In genomic region chr5:131491749-131492148, GRCh38 we compare ENCODE assay signal across 32 cellular contexts.
DNase-seq lines count a peak whose midpoint lies in the region; ATAC-seq, FAIRE-seq and TF ChIP-seq lines count a peak whose summit lies in the region.
"Had no signal": no experiment of that assay in that cellular context is flagged by ENCODE, and none has a peak within 500 bp of the region (broad histone marks: within the 10 kb centered on the region; RNA-seq: fewer than 3 reads in every experiment).

No MANE protein-coding gene starts in this region.

- no peaks in the 10 kb centered on the region for H3K27me3 ChIP-seq in HepG2 (ENCODE audit: control insufficient read depth in 1 of 2, insufficient read depth in 2 of 2, low read length in 2 of 2)
- H3K27me3 ChIP-seq in right lobe of liver, result no peaks in the 10 kb centered on the region
- H3K27me3 ChIP-seq: BE2C, dorsolateral prefrontal cortex, heart left ventricle, transverse colon had no signal

- H3K4me3 ChIP-seq in HepG2 (replicated peaks in 1 of 3; ENCODE audit: insufficient read depth in 1 of 3, low read depth in 2 of 3, low read length in 3 of 3) (no peak overlapping the region), right lobe of liver (no peak overlapping the region), fibroblast of mammary gland (ENCODE audit: control insufficient read depth, low read depth, low read length) (no peak overlapping the region)
- H3K4me3 ChIP-seq: dorsolateral prefrontal cortex, GM12878, heart left ventricle, K562, lung, transverse colon had no signal

- ATAC-seq in HepG2, result no peak
- ATAC-seq in right lobe of liver, result no peak
- no peak for ATAC-seq in GM21786 (IDR thresholded peaks at IDR 0.05; ENCODE audit: unreplicated experiment)
- ATAC-seq: activated CD4-positive, CD25-positive, alpha-beta regulatory T cell treated with anti-CD3 and anti-CD28 coated beads, Interleukin-2, amount 50 U/mL, for 24 hours; activated naive CD4-positive, alpha-beta T cell treated with anti-CD3 and anti-CD28 coated beads, Interleukin-2, amount 50 U/mL, for 72 hours; activated T-helper 17 cell treated with anti-CD3 and anti-CD28 coated beads, Interleukin-2, amount 50 U/mL, for 72 hours; GM12878; heart left ventricle; K562 had no signal

- H2AFZ ChIP-seq in HepG2 (ENCODE audit: low read length), result no peak overlapping the region
- H2AFZ ChIP-seq: parathyroid adenoma had no signal

- DNase-seq in HepG2 (ENCODE audit: low spot score) (no peak), right lobe of liver (no peak), fibroblast of mammary gland (ENCODE audit: low read depth) (peak; percentile 40), G401 (ENCODE audit: low spot score) (no peak), NCI-H2081 treated with DMSO at 0.1 percent for 48 hours (lab: John Stamatoyannopoulos, UW) (no peak)
- no peak for DNase-seq in activated CD4-positive, alpha-beta memory T cell treated with anti-CD3 and anti-CD28 coated beads, Interleukin-2, amount 10 ng/mL, durations not matched to agents 7 days and 5 days
- DNase-seq: activated CD4-positive, alpha-beta T cell treated with anti-CD3 and anti-CD28 coated beads, Interleukin-2, amount 50 U/mL, for 48 hours; activated CD8-positive, alpha-beta memory T cell treated with anti-CD3 and anti-CD28 coated beads, Interleukin-2, amount 50 U/mL, for 4 hours; BE2C; COR-L47; DMS79; dorsolateral prefrontal cortex; heart left ventricle; NCI-H1417; NCI-H2081; NCI-H82; RPMI8226; stimulated activated CD4-positive, alpha-beta T cell treated with anti-CD3 and anti-CD28 coated beads, Interleukin-2, amount 100 ng/mL, for 48 hours; T-helper 1 cell; transverse colon had no signal

- intact Hi-C loops in HepG2 (cut with micrococcal nuclease; ENCODE audit: unreplicated experiment), result no loop called here
- intact Hi-C loops in right lobe of liver (cut with DNase I), result no loop called here

- BruUV-seq in HepG2 (replicated peaks; lab: Mats Ljungman, UMichigan), result no TSS peak

- H3K27ac ChIP-seq in HepG2 (ENCODE audit: extremely low read length, insufficient read depth, low read length), result no peak overlapping the region
- H3K27ac ChIP-seq in right lobe of liver, result no peak overlapping the region
- H3K27ac ChIP-seq: heart left ventricle, parathyroid adenoma, transverse colon had no signal

- peaks cover 26% of the 10 kb centered on the region for H3K36me3 Mint-ChIP-seq in activated naive CD8-positive, alpha-beta T cell
- peaks cover 68% of the 10 kb centered on the region for H3K36me3 Mint-ChIP-seq in activated CD4-positive, alpha-beta memory T cell treated with anti-CD3 and anti-CD28 coated beads, Interleukin-2, amount 10 ng/mL, durations not matched to agents 7 days and 5 days (ENCODE audit: low read depth)

- H3K4me2 ChIP-seq in HepG2 (ENCODE audit: low read depth, low read length), result no peak overlapping the region

- no peak for TF ChIP-seq CTCF in HepG2 (CRISPR knock-in tag; IDR thresholded peaks at IDR 0.05)
- no peak for TF ChIP-seq CTCF in right lobe of liver (IDR thresholded peaks at IDR 0.05)
- no peak for TF ChIP-seq CTCF in fibroblast of mammary gland (conservative IDR thresholded peaks at IDR 0.05; ENCODE audit: control insufficient read depth, insufficient read depth, low read depth, low read length)

- in situ Hi-C loops in HepG2 (cut with HindIII; ENCODE audit: extremely low pct_ligation_motif_present, low pct_unique_long_range_greater_than_20kb), result no loop called here
- in situ Hi-C loops in G401 (cut with HindIII; ENCODE audit: low sequenced_read_pairs), result no loop called here

- POLR2A ChIA-PET in HepG2 (lab: Yijun Ruan, JAX), result no interaction called here
- POLR2A ChIA-PET in activated CD4-positive, alpha-beta memory T cell treated with anti-CD3 and anti-CD28 coated beads, Interleukin-2, amount 10 ng/mL, durations not matched to agents 7 days and 5 days (lab: Charles Lee), result no interaction called here

- H3K9me3 Mint-ChIP-seq in activated naive CD8-positive, alpha-beta T cell (ENCODE audit: low read depth), result no peaks in the 10 kb centered on the region
- no peaks in the 10 kb centered on the region for H3K9me3 Mint-ChIP-seq in activated CD4-positive, alpha-beta memory T cell treated with anti-CD3 and anti-CD28 coated beads, Interleukin-2, amount 10 ng/mL, durations not matched to agents 7 days and 5 days
- H3K9me3 Mint-ChIP-seq: activated naive CD4-positive, alpha-beta T cell treated with anti-CD3 and anti-CD28 coated beads, Interleukin-2, amount 50 U/mL, for 72 hours; activated T-helper 17 cell treated with anti-CD3 and anti-CD28 coated beads, Interleukin-2, amount 50 U/mL, for 72 hours; central memory CD8-positive, alpha-beta T cell had no signal

- no peak overlapping the region for H3K4me3 Mint-ChIP-seq in activated naive CD8-positive, alpha-beta T cell
- H3K4me3 Mint-ChIP-seq in activated CD4-positive, alpha-beta memory T cell treated with anti-CD3 and anti-CD28 coated beads, Interleukin-2, amount 10 ng/mL, durations not matched to agents 7 days and 5 days, result no peak overlapping the region
- H3K4me3 Mint-ChIP-seq: activated T-helper 17 cell treated with anti-CD3 and anti-CD28 coated beads, Interleukin-2, amount 50 U/mL, for 72 hours; central memory CD8-positive, alpha-beta T cell had no signal

- H3K9me3 ChIP-seq in HepG2 (ENCODE audit: low read length), result no peaks in the 10 kb centered on the region
- H3K9me3 ChIP-seq in right lobe of liver, result no peaks in the 10 kb centered on the region
- H3K9me3 ChIP-seq: transverse colon had no signal

- 100% methylated on average over 1 of the region's 1 CpG for WGBS in HepG2 (ENCODE audit: low lambda C conversion rate)
- 100% methylated on average over 1 of the region's 1 CpG for WGBS in right lobe of liver (ENCODE audit: insufficient coverage, low coverage, low lambda C conversion rate, missing lambda C conversion rate)

- H3K4me1 ChIP-seq in HepG2 (ENCODE audit: insufficient read depth, low read length) (peaks cover 12% of the 10 kb centered on the region), right lobe of liver (no peaks in the 10 kb centered on the region)
- H3K4me1 ChIP-seq: BE2C, parathyroid adenoma had no signal

- no peak overlapping the region for H3K9ac ChIP-seq in HepG2 (ENCODE audit: insufficient read depth, low read depth, low read length)
- H3K9ac ChIP-seq: parathyroid adenoma had no signal

- TF ChIP-seq RAD21 in HepG2 (CRISPR knock-in tag; IDR thresholded peaks at IDR 0.05), result no peak

- H3K27ac Mint-ChIP-seq in activated naive CD8-positive, alpha-beta T cell, result peak overlapping the region; percentile 66
- H3K27ac Mint-ChIP-seq in activated CD4-positive, alpha-beta memory T cell treated with anti-CD3 and anti-CD28 coated beads, Interleukin-2, amount 10 ng/mL, durations not matched to agents 7 days and 5 days, result no peak overlapping the region
- H3K27ac Mint-ChIP-seq: activated naive CD4-positive, alpha-beta T cell treated with anti-CD3 and anti-CD28 coated beads, Interleukin-2, amount 50 U/mL, for 72 hours; activated T-helper 17 cell treated with anti-CD3 and anti-CD28 coated beads, Interleukin-2, amount 50 U/mL, for 72 hours had no signal

- H3K79me2 ChIP-seq in HepG2 (ENCODE audit: insufficient read depth, low read length), result no peaks in the 10 kb centered on the region
- H3K79me2 ChIP-seq: parathyroid adenoma had no signal

- CTCF ChIA-PET in HepG2 (lab: Yijun Ruan, JAX; ENCODE audit: low intra/inter-chr PET ratio, low total read pairs), result no interaction called here
- CTCF ChIA-PET in activated CD4-positive, alpha-beta memory T cell treated with anti-CD3 and anti-CD28 coated beads, Interleukin-2, amount 10 ng/mL, durations not matched to agents 7 days and 5 days (lab: Charles Lee), result no interaction called here

- no peaks in the 10 kb centered on the region for H4K20me1 ChIP-seq in HepG2 (ENCODE audit: insufficient read depth, low read length)

- H3K36me3 ChIP-seq in HepG2 (replicated peaks in 1 of 2; ENCODE audit: control insufficient read depth in 1 of 2, insufficient read depth in 2 of 2, low read length in 2 of 2) (peaks cover 16 to 39% of the 10 kb centered on the region in 2 experiments), right lobe of liver (peaks cover 0 to 3% (median 0%) of the 10 kb centered on the region in 4 donors)

- no peaks in the 10 kb centered on the region for H3K27me3 Mint-ChIP-seq in activated naive CD8-positive, alpha-beta T cell
- H3K27me3 Mint-ChIP-seq in activated CD4-positive, alpha-beta memory T cell treated with anti-CD3 and anti-CD28 coated beads, Interleukin-2, amount 10 ng/mL, durations not matched to agents 7 days and 5 days, result no peaks in the 10 kb centered on the region
- H3K27me3 Mint-ChIP-seq: activated T-helper 17 cell treated with anti-CD3 and anti-CD28 coated beads, Interleukin-2, amount 50 U/mL, for 72 hours; central memory CD8-positive, alpha-beta T cell had no signal

- no peak for FAIRE-seq in HepG2 (lab: Jason Lieb, UNC)
- FAIRE-seq: A204.1, GM12878, H54, K562 had no signal

- no peak for TF ChIP-seq EP300 in HepG2 (IDR thresholded peaks at IDR 0.05; ENCODE audit: low read depth in 2 of 2, low read length in 2 of 2)
- no peak for TF ChIP-seq EP300 in HepG2 (CRISPR knock-in tag; IDR thresholded peaks at IDR 0.05; ENCODE audit: borderline replicate concordance)

- TF ChIP-seq POLR2A in HepG2 (IDR thresholded peaks at IDR 0.05; ENCODE audit: insufficient read depth in 1 of 2, low read depth in 2 of 2, low read length in 2 of 2), result no peak
- TF ChIP-seq POLR2A in right lobe of liver (IDR thresholded peaks at IDR 0.05), result no peak

- H3K4me1 Mint-ChIP-seq in activated naive CD8-positive, alpha-beta T cell (ENCODE audit: low read depth), result peaks cover 40% of the 10 kb centered on the region
- H3K4me1 Mint-ChIP-seq in activated CD4-positive, alpha-beta memory T cell treated with anti-CD3 and anti-CD28 coated beads, Interleukin-2, amount 10 ng/mL, durations not matched to agents 7 days and 5 days, result peaks cover 14% of the 10 kb centered on the region

TF ChIP-seq in HepG2, 621 proteins besides CTCF, POLR2A, EP300 and RAD21:
- TF ChIP-seq RBM22 (optimal IDR thresholded peaks at IDR 0.05; ENCODE audit: low read length) (peak; percentile 18), KAT8 (CRISPR knock-in tag; IDR thresholded peaks at IDR 0.05) (no peak)
